Comparison of ENCODE assay signal across 14 cellular contexts in genomic region chr17:37111329-37111728, GRCh38.
A peak's percentile ranks its signal among the peaks of the same experiment; 100 is the strongest.
DNase-seq lines count a peak whose midpoint lies in the region; TF ChIP-seq lines count a peak whose summit lies in the region.
"Had no signal": no experiment of that assay in that cellular context is flagged by ENCODE, and none has a peak within 500 bp of the region (broad histone marks: within the 10 kb centered on the region; RNA-seq: fewer than 3 reads in every experiment).

No MANE protein-coding gene starts in this region.

- H4K91ac ChIP-seq in mesenchymal stem cell (ENCODE audit: low read length), result no peak overlapping the region

- no peak overlapping the region for H2BK15ac ChIP-seq in mesenchymal stem cell (ENCODE audit: low read depth, poor library complexity, severe bottlenecking)

- H3K36me3 ChIP-seq in neural progenitor cell (peaks cover 8% of the 10 kb centered on the region), mesenchymal stem cell (ENCODE audit: control insufficient read depth in 1 of 2, insufficient read depth in 2 of 2, low read depth in 1 of 2, low read length in 2 of 2) (peaks cover 22 to 96% of the 10 kb centered on the region in 2 experiments)

- intact Hi-C loops in head of caudate nucleus (cut with DNase I), result no loop called here

- H4K20me1 ChIP-seq in neural progenitor cell (ENCODE audit: low read depth), result peaks cover 9% of the 10 kb centered on the region

- H2AFZ ChIP-seq in neural progenitor cell (replicated peaks) (no peak overlapping the region), mesenchymal stem cell (ENCODE audit: low read depth, low read length) (no peak overlapping the region)

- H2BK12ac ChIP-seq in mesenchymal stem cell (ENCODE audit: low read length in 2 of 2), result no peak overlapping the region

- H3K4me2 ChIP-seq in neural progenitor cell (peak overlapping the region; percentile 58), mesenchymal stem cell (ENCODE audit: low read length, poor library complexity, severe bottlenecking) (no peak overlapping the region)

- H3K27ac Mint-ChIP-seq in T-helper 1 cell treated with Interleukin-12 subunit alpha and Interleukin-12 subunit beta and Interleukin-4 antibody, amounts not matched to agents 30 μg/mL and 1 μg/mL, for 36 hours, result peak overlapping the region; percentile 4
- H3K27ac Mint-ChIP-seq in neural progenitor cell, result no peak overlapping the region

- H3K4me3 Mint-ChIP-seq in T-helper 1 cell treated with Interleukin-12 subunit alpha and Interleukin-12 subunit beta and Interleukin-4 antibody, amounts not matched to agents 30 μg/mL and 1 μg/mL, for 36 hours, result no peak overlapping the region
- no peak overlapping the region for H3K4me3 Mint-ChIP-seq in neural progenitor cell

- H3K9me3 ChIP-seq in neural progenitor cell (ENCODE audit: low read depth), result no peaks in the 10 kb centered on the region
- H3K9me3 ChIP-seq in mesenchymal stem cell (ENCODE audit: control insufficient read depth, low read length), result no peaks in the 10 kb centered on the region

- H3F3A ChIP-seq in neural progenitor cell (ENCODE audit: low read depth), result peaks cover 29% of the 10 kb centered on the region

- no peak for TF ChIP-seq CTCF in neural progenitor cell (IDR thresholded peaks at IDR 0.05)

- no peak overlapping the region for H2BK5ac ChIP-seq in mesenchymal stem cell (ENCODE audit: low read depth, low read length, poor library complexity, severe bottlenecking)

- no peak overlapping the region for H3K14ac ChIP-seq in mesenchymal stem cell (ENCODE audit: low read length in 2 of 2)

- no peaks in the 10 kb centered on the region for H3K9me3 Mint-ChIP-seq in T-helper 1 cell treated with Interleukin-12 subunit alpha and Interleukin-12 subunit beta and Interleukin-4 antibody, amounts not matched to agents 30 μg/mL and 1 μg/mL, for 36 hours
- H3K9me3 Mint-ChIP-seq in neural progenitor cell, result no peaks in the 10 kb centered on the region

- H3K18ac ChIP-seq in mesenchymal stem cell (ENCODE audit: low read depth in 1 of 2, low read length in 2 of 2), result no peak overlapping the region

- no peaks in the 10 kb centered on the region for H3K4me1 Mint-ChIP-seq in T-helper 1 cell treated with Interleukin-12 subunit alpha and Interleukin-12 subunit beta and Interleukin-4 antibody, amounts not matched to agents 30 μg/mL and 1 μg/mL, for 36 hours (ENCODE audit: low read depth)
- H3K4me1 Mint-ChIP-seq in neural progenitor cell, result peaks cover 54% of the 10 kb centered on the region

- no peak overlapping the region for H2BK120ac ChIP-seq in mesenchymal stem cell (ENCODE audit: low read depth, low read length)

- H3K27ac ChIP-seq in neural progenitor cell (peak overlapping the region; percentile 82), mesenchymal stem cell (ENCODE audit: low read length, poor library complexity, severe bottlenecking) (no peak overlapping the region)
- H3K27ac ChIP-seq: 22Rv1 had no signal

- H4K8ac ChIP-seq in mesenchymal stem cell (ENCODE audit: low read length), result no peak overlapping the region

- H3K9ac ChIP-seq in neural progenitor cell, result no peak overlapping the region
- no peak overlapping the region for H3K9ac ChIP-seq in mesenchymal stem cell (ENCODE audit: low read length)

- no peak overlapping the region for H3K4me3 ChIP-seq in neural progenitor cell
- no peak overlapping the region for H3K4me3 ChIP-seq in mesenchymal stem cell (ENCODE audit: insufficient read depth in 1 of 2, low read depth in 1 of 2, low read length in 2 of 2)

- no peaks in the 10 kb centered on the region for H3K27me3 Mint-ChIP-seq in T-helper 1 cell treated with Interleukin-12 subunit alpha and Interleukin-12 subunit beta and Interleukin-4 antibody, amounts not matched to agents 30 μg/mL and 1 μg/mL, for 36 hours (ENCODE audit: low read depth)
- peaks cover 3% of the 10 kb centered on the region for H3K27me3 Mint-ChIP-seq in neural progenitor cell (ENCODE audit: insufficient read depth, low read depth)

- H3K23ac ChIP-seq in mesenchymal stem cell (ENCODE audit: low read length in 2 of 2), result no peak overlapping the region

- peaks cover 1% of the 10 kb centered on the region for H3K79me1 ChIP-seq in mesenchymal stem cell (replicated peaks; ENCODE audit: low read length, poor library complexity, severe bottlenecking)

- peaks cover 11% of the 10 kb centered on the region for H3K36me3 Mint-ChIP-seq in T-helper 1 cell treated with Interleukin-12 subunit alpha and Interleukin-12 subunit beta and Interleukin-4 antibody, amounts not matched to agents 30 μg/mL and 1 μg/mL, for 36 hours (ENCODE audit: low read depth)
- H3K36me3 Mint-ChIP-seq in neural progenitor cell, result peaks cover 22% of the 10 kb centered on the region

- H2AK5ac ChIP-seq in mesenchymal stem cell (ENCODE audit: low read length, severe bottlenecking), result no peak overlapping the region

- WGBS in mesenchymal stem cell, result 98% methylated on average over 4 of the region's 4 CpGs

- H3K79me2 ChIP-seq in neural progenitor cell (ENCODE audit: low read depth), result no peaks in the 10 kb centered on the region

- no peak overlapping the region for H3K4ac ChIP-seq in mesenchymal stem cell (ENCODE audit: low read depth in 1 of 2, low read length in 2 of 2)

- DNase-seq in T-helper 1 cell (no peak), head of caudate nucleus (peak in 37 of 42 donors; percentile 27 to 79 (median 54)), neural progenitor cell (ENCODE audit: low spot score) (no peak), mesenchymal stem cell (no peak), LoVo (ENCODE audit: low spot score) (no peak), NCI-H446 (lab: John Stamatoyannopoulos, UW) (no peak), NCI-H510A treated with DMSO at 0.1 percent for 48 hours (lab: John Stamatoyannopoulos, UW) (no peak)
- DNase-seq: DMS153, EL, NCI-H187 treated with DMSO at 0.1 percent for 48 hours, NCI-H446 treated with DMSO at 0.1 percent for 48 hours, SIG-M5 had no signal

- H3K4me1 ChIP-seq in neural progenitor cell (peaks cover 30% of the 10 kb centered on the region), mesenchymal stem cell (ENCODE audit: control insufficient read depth, insufficient read depth, low read depth, low read length) (no peaks in the 10 kb centered on the region)

- H3K27me3 ChIP-seq in neural progenitor cell, result no peaks in the 10 kb centered on the region
- H3K27me3 ChIP-seq in mesenchymal stem cell (ENCODE audit: control insufficient read depth in 1 of 2, insufficient read depth in 1 of 2, low read length in 2 of 2), result no peaks in the 10 kb centered on the region

Comparison
In these comparisons a context has a peak if more than half of its experiments do, and no peak if none do; other contexts are left out.
1. DNase-seq: peak in head of caudate nucleus (37 of 42); none in T-helper 1 cell (0 of 5), neural progenitor cell (single experiment), mesenchymal stem cell (single experiment), LoVo (single experiment), NCI-H446 (0 of 2) and NCI-H510A treated with DMSO at 0.1 percent for 48 hours (single experiment).